Comparison of ENCODE assay signal across 8 cellular contexts in the genomic region with DNA sequence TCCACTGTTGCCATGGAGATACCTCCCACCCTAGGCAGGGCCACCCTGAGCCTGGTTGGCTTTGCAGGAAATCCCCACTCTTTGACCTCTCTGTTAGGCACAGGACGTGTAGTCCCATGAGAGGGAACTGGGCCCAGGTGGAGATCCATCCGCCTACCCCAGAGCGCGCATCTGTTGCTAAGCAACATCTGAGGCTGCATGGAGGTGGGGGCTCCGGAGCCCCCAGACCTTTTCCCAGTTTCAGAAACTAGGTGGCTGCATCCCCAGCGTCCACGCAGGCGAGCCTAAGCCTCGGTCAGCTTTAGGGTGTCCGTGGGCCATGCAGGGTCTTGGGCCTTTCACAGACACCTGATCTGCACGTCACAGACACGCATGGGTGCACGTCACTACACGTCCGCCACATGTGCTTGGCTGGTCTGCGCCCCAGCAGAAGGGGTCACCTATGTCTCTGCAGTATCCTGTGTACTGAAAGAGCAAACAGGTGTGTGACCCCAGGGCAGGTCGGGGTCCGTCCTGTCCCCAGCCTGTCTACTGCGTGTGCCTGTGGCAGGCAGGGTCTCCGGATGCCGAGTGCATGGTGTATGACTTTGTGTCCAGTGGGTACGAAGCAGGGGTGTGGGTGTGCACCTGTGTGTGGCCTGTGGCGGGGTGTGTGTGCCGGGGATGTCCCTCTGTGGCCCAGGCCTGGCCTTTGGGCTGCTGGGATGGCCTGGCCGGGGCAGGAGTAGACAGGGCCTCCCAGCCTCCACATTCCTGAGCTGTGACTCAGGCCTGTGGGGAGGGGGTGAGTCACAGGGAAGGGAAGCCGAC. TPM values are rescaled to one million over a fixed set of nuclear protein-coding genes. Genes with fewer than 3 reads are reported as not detected.
DNase-seq lines count a peak whose midpoint lies in the region; ATAC-seq and TF ChIP-seq lines count a peak whose summit lies in the region.

No MANE protein-coding gene starts in this region.

- in situ Hi-C loops in GM13976 (cut with MboI; ENCODE audit: low sequenced_read_pairs, unreplicated experiment) = no loop called here

- H3K4me1 ChIP-seq in endodermal cell (ENCODE audit: control insufficient read depth, insufficient read depth, low read length) = peaks cover 26% of the 10 kb centered on the region
- peaks cover 37 to 47% of the 10 kb centered on the region in 2 donors for H3K4me1 ChIP-seq in naive thymus-derived CD4-positive, alpha-beta T cell (ENCODE audit: control insufficient read depth in 2 of 2, insufficient read depth in 2 of 2, low read length in 2 of 2)

- ATAC-seq in naive thymus-derived CD4-positive, alpha-beta T cell = no peak
- no peak for ATAC-seq in HG02642 (IDR thresholded peaks at IDR 0.05; ENCODE audit: poor library complexity, unreplicated experiment)
- no peak for ATAC-seq in GM18511 (IDR thresholded peaks at IDR 0.05; ENCODE audit: unreplicated experiment)

- CTCF ChIA-PET in naive thymus-derived CD4-positive, alpha-beta T cell (lab: Charles Lee) = interaction anchor here (1.2 to 5.1 kb wide), 4 partner anchors 18 to 100 kb away, joined by 3 to 164 read pairs (median 6); no protein-coding TSS in a partner anchor

- H3K36me3 Mint-ChIP-seq in endodermal cell (ENCODE audit: low read depth) = peaks cover 4% of the 10 kb centered on the region
- peaks cover 0 to 3% (median under 1%) of the 10 kb centered on the region in 5 donors for H3K36me3 Mint-ChIP-seq in naive thymus-derived CD4-positive, alpha-beta T cell

- WGBS in endodermal cell (ENCODE audit: insufficient coverage in 1 of 2, insufficient read length in 1 of 2), 2 experiments = 59 to 76% methylated on average over 16 to 26 of the region's 26 CpGs

- H3K27ac ChIP-seq in endodermal cell (ENCODE audit: low read depth, low read length) = peak overlapping the region; percentile 62
- no peak overlapping the region for H3K27ac ChIP-seq in naive thymus-derived CD4-positive, alpha-beta T cell (ENCODE audit: low read depth, low read length)

- DNase-seq in GM13976 (ENCODE audit: low spot score) (peak; percentile 63), RPMI7951 (ENCODE audit: low read depth) (peak; percentile 97), endodermal cell (peak; percentile 94), activated gamma-delta T cell (lab: John Stamatoyannopoulos, UW) (no peak), NCI-H2107 treated with DMSO at 0.1 percent for 48 hours (lab: John Stamatoyannopoulos, UW; ENCODE audit: unreplicated experiment) (no peak)
- no peak for DNase-seq in naive thymus-derived CD4-positive, alpha-beta T cell

- no peak overlapping the region for H3K4me3 ChIP-seq in endodermal cell (ENCODE audit: low read length)
- H3K4me3 ChIP-seq in naive thymus-derived CD4-positive, alpha-beta T cell (ENCODE audit: low read length) = no peak overlapping the region

- H3K4me3 Mint-ChIP-seq in endodermal cell = peak overlapping the region; percentile 51
- H3K4me3 Mint-ChIP-seq in naive thymus-derived CD4-positive, alpha-beta T cell = peak overlapping the region in 8 of 10 donors; percentile 10 to 96 (median 59)

- POLR2A ChIA-PET in naive thymus-derived CD4-positive, alpha-beta T cell (lab: Charles Lee) = interaction anchor here (1.5 to 14.9 kb wide), 4 partner anchors 9 to 21 kb away, joined by 5 to 366 read pairs (median 122); a partner anchor contains a TSS

- intact Hi-C loops in naive thymus-derived CD4-positive, alpha-beta T cell (cut with micrococcal nuclease) = loop anchor here (5.0 to 10.0 kb wide), 2 partner anchors 468 to 590 kb away; a partner anchor contains a TSS

- H3K9me3 ChIP-seq in endodermal cell (ENCODE audit: control insufficient read depth, low read length) = no peaks in the 10 kb centered on the region
- H3K9me3 ChIP-seq in naive thymus-derived CD4-positive, alpha-beta T cell (ENCODE audit: control insufficient read depth in 2 of 3, low read length in 3 of 3) = no peaks in the 10 kb centered on the region

- no peaks in the 10 kb centered on the region for H3K36me3 ChIP-seq in endodermal cell (ENCODE audit: control insufficient read depth, insufficient read depth, low read length)
- H3K36me3 ChIP-seq in naive thymus-derived CD4-positive, alpha-beta T cell (ENCODE audit: control insufficient read depth in 2 of 3, insufficient read depth in 3 of 3, low read length in 3 of 3) = no peaks in the 10 kb centered on the region

- H3K9me3 Mint-ChIP-seq in endodermal cell = no peaks in the 10 kb centered on the region
- H3K9me3 Mint-ChIP-seq in naive thymus-derived CD4-positive, alpha-beta T cell = peaks cover 0 to 4% (median 0%) of the 10 kb centered on the region in 11 donors

- H3K27ac Mint-ChIP-seq in endodermal cell = peak overlapping the region; percentile 95
- peak overlapping the region in 6 of 9 donors; percentile 35 to 87 (median 70) for H3K27ac Mint-ChIP-seq in naive thymus-derived CD4-positive, alpha-beta T cell

- peak overlapping the region; percentile 39 for H3K9ac ChIP-seq in endodermal cell (ENCODE audit: extremely low read depth, low read length, poor library complexity, severe bottlenecking)

- H3K27me3 ChIP-seq in endodermal cell (ENCODE audit: control insufficient read depth, insufficient read depth, low read length, poor library complexity, severe bottlenecking) = peaks cover 9% of the 10 kb centered on the region
- H3K27me3 ChIP-seq in naive thymus-derived CD4-positive, alpha-beta T cell (ENCODE audit: control insufficient read depth in 2 of 2, insufficient read depth in 2 of 2, low read length in 2 of 2) = no peaks in the 10 kb centered on the region

- peaks cover 32% of the 10 kb centered on the region for H3K4me1 Mint-ChIP-seq in endodermal cell
- H3K4me1 Mint-ChIP-seq in naive thymus-derived CD4-positive, alpha-beta T cell = peaks cover 35 to 54% (median 41%) of the 10 kb centered on the region in 7 donors

- TF ChIP-seq CTCF in GM13976 (IDR thresholded peaks at IDR 0.05; ENCODE audit: borderline replicate concordance, control extremely low read depth, extremely low read depth, insufficient read depth, missing control alignments) (no peak), endodermal cell (conservative IDR thresholded peaks at IDR 0.05) (no peak)

- H3K27me3 Mint-ChIP-seq in endodermal cell (ENCODE audit: insufficient read depth) = peaks cover 17% of the 10 kb centered on the region
- peaks cover 0 to 6% (median 0%) of the 10 kb centered on the region in 5 donors for H3K27me3 Mint-ChIP-seq in naive thymus-derived CD4-positive, alpha-beta T cell

RNA-seq across cellular contexts. Expression of a gene that starts 4.1 kb away (rescaled TPM):
- total RNA-seq in RPMI7951 (2014; rRNA removed; shearing (Covaris generic)) = 44.2 and 66.8 TPM in 2 replicates
- 100 to 1,000 TPM; 282 to 301 TPM for total RNA-seq in endodermal cell
- 403 TPM for polyA plus RNA-seq in endodermal cell (2013, experiment 1 of 2)
- 310 TPM for polyA plus RNA-seq in endodermal cell (2013, experiment 2 of 2)
- 100 to 1,000 TPM; 237 to 629 (median 524) TPM for total RNA-seq in naive thymus-derived CD4-positive, alpha-beta T cell
- polyA plus RNA-seq in naive thymus-derived CD4-positive, alpha-beta T cell = 100 to 1,000 TPM; 233 to 247 TPM

RNA-seq across cellular contexts. Expression of a gene that starts 10.3 kb away (rescaled TPM):
- 57.6 and 92.0 TPM in 2 replicates for total RNA-seq in RPMI7951 (2014; rRNA removed; shearing (Covaris generic))
- 10 to 100 TPM; 45.1 to 46.0 TPM for total RNA-seq in endodermal cell
- polyA plus RNA-seq in endodermal cell (2013, experiment 1 of 2) = 18.2 TPM
- 19.0 TPM for polyA plus RNA-seq in endodermal cell (2013, experiment 2 of 2)
- total RNA-seq in naive thymus-derived CD4-positive, alpha-beta T cell = 10 to 100 TPM; 31.7 to 57.3 (median 47.7) TPM
- polyA plus RNA-seq in naive thymus-derived CD4-positive, alpha-beta T cell = 10 to 100 TPM; 75.0 to 78.8 TPM

RNA-seq across cellular contexts. Expression of a gene that starts 16.6 kb away (rescaled TPM):
- 3.2 and 4.1 TPM in 2 replicates for total RNA-seq in RPMI7951 (2014; rRNA removed; shearing (Covaris generic))
- total RNA-seq in endodermal cell = 100 to 1,000 TPM; 183 to 185 TPM
- polyA plus RNA-seq in endodermal cell (2013, experiment 1 of 2) = 126 TPM
- 115 TPM for polyA plus RNA-seq in endodermal cell (2013, experiment 2 of 2)
- 100 to 1,000 TPM in 2 of 5 experiments, 10 to 100 TPM in 3; 22.6 to 310 (median 78.1) TPM for total RNA-seq in naive thymus-derived CD4-positive, alpha-beta T cell
- polyA plus RNA-seq in naive thymus-derived CD4-positive, alpha-beta T cell = 1 to 10 TPM; 1.4 to 3.6 TPM

RNA-seq across cellular contexts. Expression of a gene that starts 20.7 kb away (rescaled TPM):
- total RNA-seq in RPMI7951 (2014; rRNA removed; shearing (Covaris generic)) = not detected in 2 replicates
- total RNA-seq in endodermal cell = 10 to 100 TPM; 28.6 to 30.7 TPM
- polyA plus RNA-seq in endodermal cell (2013, experiment 1 of 2) = 36.1 TPM
- polyA plus RNA-seq in endodermal cell (2013, experiment 2 of 2) = 33.9 TPM
- not detected for total RNA-seq in naive thymus-derived CD4-positive, alpha-beta T cell
- polyA plus RNA-seq in naive thymus-derived CD4-positive, alpha-beta T cell = not detected

RNA-seq across cellular contexts. Expression of a gene that starts 23.5 kb away (rescaled TPM):
- total RNA-seq in RPMI7951 (2014; rRNA removed; shearing (Covaris generic)) = 41.8 and 78.0 TPM in 2 replicates
- 100 to 1,000 TPM; 144 to 159 TPM for total RNA-seq in endodermal cell
- 108 TPM for polyA plus RNA-seq in endodermal cell (2013, experiment 1 of 2)
- polyA plus RNA-seq in endodermal cell (2013, experiment 2 of 2) = 96.0 TPM
- 100 to 1,000 TPM in 3 of 5 experiments, 10 to 100 TPM in 2; 90.6 to 178 (median 102) TPM for total RNA-seq in naive thymus-derived CD4-positive, alpha-beta T cell
- 100 to 1,000 TPM; 209 to 302 TPM for polyA plus RNA-seq in naive thymus-derived CD4-positive, alpha-beta T cell

Comparison
In these comparisons a context has a peak if more than half of its experiments do, and no peak if none do; other contexts are left out.
1. DNase-seq: peak in GM13976 (single experiment), RPMI7951 (single experiment) and endodermal cell (single experiment); none in naive thymus-derived CD4-positive, alpha-beta T cell (0 of 9), activated gamma-delta T cell (single experiment) and NCI-H2107 treated with DMSO at 0.1 percent for 48 hours (single experiment).